ENCODE assay signal across 28 cellular contexts in the genomic region with DNA sequence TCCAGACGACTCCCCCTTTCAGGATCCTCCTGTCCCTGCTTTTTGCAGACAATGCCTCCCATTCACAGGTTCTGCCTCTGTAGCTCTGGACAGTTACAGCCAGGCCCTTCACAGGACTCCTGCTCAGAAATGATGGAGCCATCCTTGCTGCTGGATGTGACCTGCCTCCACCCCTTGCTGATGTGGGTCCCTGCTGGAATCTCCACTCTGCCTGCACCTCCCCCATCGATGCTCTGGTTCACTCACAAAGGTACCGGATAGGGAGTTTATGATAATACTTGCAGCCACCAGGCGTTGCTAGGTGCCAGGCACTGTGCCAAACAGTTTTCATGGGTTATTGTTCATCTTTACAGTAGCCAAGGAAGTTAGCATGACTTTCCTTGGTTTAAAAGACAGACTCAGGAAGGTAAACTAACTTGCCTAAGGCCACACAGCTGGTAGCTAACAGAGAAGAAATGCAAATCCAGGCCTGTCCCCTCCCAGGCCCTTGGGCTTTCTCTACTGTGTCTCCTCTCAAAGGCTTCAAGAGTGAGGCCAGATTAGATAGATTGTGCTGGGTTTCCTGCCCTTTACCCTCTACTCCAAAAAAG.
DNase-seq lines count a peak whose midpoint lies in the region; FAIRE-seq and TF ChIP-seq lines count a peak whose summit lies in the region.
"Had no signal": no experiment of that assay in that cellular context is flagged by ENCODE, and none has a peak within 500 bp of the region (broad histone marks: within the 10 kb centered on the region; RNA-seq: fewer than 3 reads in every experiment).

No MANE protein-coding gene starts in this region.

- no peaks in the 10 kb centered on the region for H3K9me3 Mint-ChIP-seq in activated naive CD4-positive, alpha-beta T cell treated with anti-CD3 and anti-CD28 coated beads, Interleukin-2, amount 50 U/mL, for 24 hours
- H3K9me3 Mint-ChIP-seq in activated T-helper 1 cell treated with anti-CD3 and anti-CD28 coated beads, Interleukin-12 subunit alpha, Interleukin-12 subunit beta, Interleukin-2, Interleukin-4 antibody, amounts not matched to agents 30 ng/mL and 10 ng/mL and 1 ng/mL, durations not matched to agents 14 hours and 24 hours and 36 hours: peaks cover 34% of the 10 kb centered on the region

- no peak for TF ChIP-seq CTCF in fibroblast of pulmonary artery (IDR thresholded peaks at IDR 0.05; ENCODE audit: low read length, missing control alignments)

- H3K27me3 Mint-ChIP-seq in activated naive CD4-positive, alpha-beta T cell treated with anti-CD3 and anti-CD28 coated beads, Interleukin-2, amount 50 U/mL, for 24 hours: no peaks in the 10 kb centered on the region
- peaks cover 13% of the 10 kb centered on the region for H3K27me3 Mint-ChIP-seq in activated T-helper 1 cell treated with anti-CD3 and anti-CD28 coated beads, Interleukin-12 subunit alpha, Interleukin-12 subunit beta, Interleukin-2, Interleukin-4 antibody, amounts not matched to agents 30 ng/mL and 10 ng/mL and 1 ng/mL, durations not matched to agents 14 hours and 24 hours and 36 hours (ENCODE audit: insufficient read depth)

- FAIRE-seq in urothelium cell line (lab: Jason Lieb, UNC) (peak; percentile 42), GM19239 (lab: Jason Lieb, UNC) (no peak)
- FAIRE-seq: pancreas had no signal

- H3K4me3 ChIP-seq in fibroblast of pulmonary artery (replicated peaks; ENCODE audit: low read depth, low read length): no peak overlapping the region
- H3K4me3 ChIP-seq: esophagus squamous epithelium, gastrocnemius medialis, GM23248, pancreas, upper lobe of left lung had no signal

- peaks cover 30% of the 10 kb centered on the region for H3K4me1 Mint-ChIP-seq in activated naive CD4-positive, alpha-beta T cell treated with anti-CD3 and anti-CD28 coated beads, Interleukin-2, amount 50 U/mL, for 24 hours
- H3K4me1 Mint-ChIP-seq in activated T-helper 1 cell treated with anti-CD3 and anti-CD28 coated beads, Interleukin-12 subunit alpha, Interleukin-12 subunit beta, Interleukin-2, Interleukin-4 antibody, amounts not matched to agents 30 ng/mL and 10 ng/mL and 1 ng/mL, durations not matched to agents 14 hours and 24 hours and 36 hours (ENCODE audit: low read depth): peaks cover 23% of the 10 kb centered on the region
- H3K4me1 Mint-ChIP-seq: endodermal cell had no signal

- peak overlapping the region; percentile 30 for H3K27ac Mint-ChIP-seq in activated naive CD4-positive, alpha-beta T cell treated with anti-CD3 and anti-CD28 coated beads, Interleukin-2, amount 50 U/mL, for 24 hours
- H3K27ac Mint-ChIP-seq in activated T-helper 1 cell treated with anti-CD3 and anti-CD28 coated beads, Interleukin-12 subunit alpha, Interleukin-12 subunit beta, Interleukin-2, Interleukin-4 antibody, amounts not matched to agents 30 ng/mL and 10 ng/mL and 1 ng/mL, durations not matched to agents 14 hours and 24 hours and 36 hours: no peak overlapping the region
- H3K27ac Mint-ChIP-seq: activated T-cell treated with anti-CD3 and anti-CD28 coated beads, Interleukin-2, amount 50 U/mL, for 24 hours; endodermal cell; stimulated activated naive B cell treated with anti-CD40 and anti-IgM and Interleukin-4, amounts not matched to agents 10 μg/mL and 1 μg/mL and 100 μg/mL, for 72 hours; WTC11 had no signal

- no peaks in the 10 kb centered on the region for H3K36me3 Mint-ChIP-seq in activated naive CD4-positive, alpha-beta T cell treated with anti-CD3 and anti-CD28 coated beads, Interleukin-2, amount 50 U/mL, for 24 hours
- peaks cover 3% of the 10 kb centered on the region for H3K36me3 Mint-ChIP-seq in activated T-helper 1 cell treated with anti-CD3 and anti-CD28 coated beads, Interleukin-12 subunit alpha, Interleukin-12 subunit beta, Interleukin-2, Interleukin-4 antibody, amounts not matched to agents 30 ng/mL and 10 ng/mL and 1 ng/mL, durations not matched to agents 14 hours and 24 hours and 36 hours (ENCODE audit: low read depth)

- H3K4me3 Mint-ChIP-seq in activated naive CD4-positive, alpha-beta T cell treated with anti-CD3 and anti-CD28 coated beads, Interleukin-2, amount 50 U/mL, for 24 hours: no peak overlapping the region
- H3K4me3 Mint-ChIP-seq in activated T-helper 1 cell treated with anti-CD3 and anti-CD28 coated beads, Interleukin-12 subunit alpha, Interleukin-12 subunit beta, Interleukin-2, Interleukin-4 antibody, amounts not matched to agents 30 ng/mL and 10 ng/mL and 1 ng/mL, durations not matched to agents 14 hours and 24 hours and 36 hours: no peak overlapping the region
- H3K4me3 Mint-ChIP-seq: activated T-cell treated with anti-CD3 and anti-CD28 coated beads, Interleukin-2, amount 50 U/mL, for 24 hours; endodermal cell; stimulated activated naive B cell treated with anti-CD40 and anti-IgM and Interleukin-4, amounts not matched to agents 10 μg/mL and 1 μg/mL and 100 μg/mL, for 72 hours; WTC11 had no signal

- intact Hi-C loops in activated T-helper 1 cell treated with anti-CD3 and anti-CD28 coated beads, Interleukin-12 subunit alpha, Interleukin-12 subunit beta, Interleukin-2, Interleukin-4 antibody, amounts not matched to agents 30 ng/mL and 10 ng/mL and 1 ng/mL, durations not matched to agents 14 hours and 24 hours and 36 hours (cut with micrococcal nuclease): no loop called here

- no peak for DNase-seq in activated naive CD4-positive, alpha-beta T cell treated with anti-CD3 and anti-CD28 coated beads, Interleukin-2, amount 50 U/mL, for 16 hours
- DNase-seq in RPMI7951 (ENCODE audit: low read depth) (peak; percentile 76), fibroblast of pulmonary artery (ENCODE audit: low read depth) (peak; percentile 53), urothelium cell line (ENCODE audit: low spot score) (no peak), GM19239 (ENCODE audit: insufficient read length, low spot score) (no peak), HCEC 1CT (no peak)
- no peak for DNase-seq in activated T-helper 1 cell treated with anti-CD3 and anti-CD28 coated beads, Interleukin-12 subunit alpha, Interleukin-12 subunit beta, Interleukin-2, Interleukin-4 antibody, amounts not matched to agents 30 ng/mL and 10 ng/mL and 1 ng/mL, durations not matched to agents 14 hours and 24 hours and 36 hours (ENCODE audit: low spot score)
- DNase-seq: activated CD4-positive, alpha-beta T cell treated with anti-CD3 and anti-CD28 coated beads, Interleukin-2, amount 50 U/mL, for 1 hour; activated gamma-delta T cell treated with Interleukin-2 at 50 U/mL for 16 hours; activated T-cell treated with anti-CD3 and anti-CD28 coated beads, Interleukin-2, amount 50 U/mL, for 24 hours; central memory CD4-positive, alpha-beta T cell; cortex of kidney; DMS79; endodermal cell; esophagus squamous epithelium; gastrocnemius medialis; GM23248; NCI-H1436 treated with DMSO at 0.1 percent for 48 hours; NCI-H2081 treated with DMSO at 0.1 percent for 48 hours; NCI-H2227 treated with DMSO at 0.1 percent for 48 hours; NCI-H526; pancreas; RPMI8226; stimulated activated naive B cell treated with anti-CD40 and anti-IgM and Interleukin-4, amounts not matched to agents 10 μg/mL and 1 μg/mL and 100 μg/mL, for 72 hours; T-helper 1 cell; upper lobe of left lung had no signal

Comparison
In these comparisons a context has a peak if more than half of its experiments do, and no peak if none do; other contexts are left out.
1. DNase-seq: peak in RPMI7951 (single experiment) and fibroblast of pulmonary artery (single experiment); none in activated naive CD4-positive, alpha-beta T cell treated with anti-CD3 and anti-CD28 coated beads, Interleukin-2, amount 50 U/mL, for 16 hours (single experiment), urothelium cell line (single experiment), GM19239 (single experiment), activated T-helper 1 cell treated with anti-CD3 and anti-CD28 coated beads, Interleukin-12 subunit alpha, Interleukin-12 subunit beta, Interleukin-2, Interleukin-4 antibody, amounts not matched to agents 30 ng/mL and 10 ng/mL and 1 ng/mL, durations not matched to agents 14 hours and 24 hours and 36 hours (single experiment) and HCEC 1CT (single experiment).